In genomic region chr9:109120204-109120789, GRCh38 we compare ENCODE assay signal across 9 cellular contexts. TPM values are rescaled to one million over a fixed set of nuclear protein-coding genes. Genes with fewer than 3 reads are reported as not detected.
DNase-seq lines count a peak whose midpoint lies in the region; ATAC-seq and TF ChIP-seq lines count a peak whose summit lies in the region.
"Had no signal": no experiment of that assay in that cellular context is flagged by ENCODE, and none has a peak within 500 bp of the region (broad histone marks: within the 10 kb centered on the region; RNA-seq: fewer than 3 reads in every experiment).

No MANE protein-coding gene starts in this region.

- no peak for TF ChIP-seq CTCF in PC-9 (conservative IDR thresholded peaks at IDR 0.05)
- no peak for TF ChIP-seq CTCF in endodermal cell (conservative IDR thresholded peaks at IDR 0.05)
- TF ChIP-seq CTCF in retinal pigment epithelial cell (conservative IDR thresholded peaks at IDR 0.05; ENCODE audit: low read depth, low read length): no peak
- peak in 1 of 11 experiments; percentile 22 for TF ChIP-seq CTCF in spleen (IDR thresholded peaks at IDR 0.05 in 8 of 11, conservative IDR thresholded peaks at IDR 0.05 in 3 of 11)

- no peak overlapping the region for H3K9ac ChIP-seq in endodermal cell (ENCODE audit: extremely low read depth, low read length, poor library complexity, severe bottlenecking)

- peaks cover 37% of the 10 kb centered on the region for H3K4me1 Mint-ChIP-seq in endodermal cell

- TF ChIP-seq POLR2A in spleen (IDR thresholded peaks at IDR 0.05): no peak

- peak; percentile 2 for DNase-seq in NCI-H2227 (lab: John Stamatoyannopoulos, UW; ENCODE audit: unreplicated experiment)
- no peak for DNase-seq in NCI-H2227 treated with DMSO at 0.1 percent for 48 hours (lab: John Stamatoyannopoulos, UW)
- DNase-seq in PC-9: no peak
- DNase-seq in endodermal cell: peak; percentile 42
- DNase-seq in retinal pigment epithelial cell (ENCODE audit: low read depth): no peak
- DNase-seq in spleen: no peak
- DNase-seq in C1 segment of cervical spinal cord (lab: John Stamatoyannopoulos, UW): no peak

- H3K4me2 ChIP-seq in PC-9: peak overlapping the region; percentile 77

- no peaks in the 10 kb centered on the region for H3K9me3 ChIP-seq in PC-9 (ENCODE audit: insufficient read depth, low read depth)
- H3K9me3 ChIP-seq in endodermal cell (ENCODE audit: control insufficient read depth, low read length): no peaks in the 10 kb centered on the region
- H3K9me3 ChIP-seq in spleen: no peaks in the 10 kb centered on the region
- H3K9me3 ChIP-seq: right atrium auricular region had no signal

- peaks cover 9% of the 10 kb centered on the region for H3K36me3 Mint-ChIP-seq in endodermal cell (ENCODE audit: low read depth)

- H3K27ac Mint-ChIP-seq in endodermal cell: no peak overlapping the region

- H4K20me1 ChIP-seq in PC-9 (ENCODE audit: insufficient read depth): peaks cover 20% of the 10 kb centered on the region

- intact Hi-C loops in PC-9 (cut with micrococcal nuclease; ENCODE audit: unreplicated experiment) (no loop called here), spleen (cut with DNase I; ENCODE audit: low total_unique reads) (no loop called here)

- no peaks in the 10 kb centered on the region; the same call in 1 of the 2 replicates for H3K9me2 ChIP-seq in PC-9 (ENCODE audit: insufficient read depth)

- POLR2A ChIA-PET in PC-9 (lab: Charles Lee; ENCODE audit: unreplicated experiment): interaction anchor here (0.6 to 0.9 kb wide), 5 partner anchors 9 to 350 kb away, joined by 6 to 9 read pairs (median 7); no protein-coding TSS in a partner anchor

- BruUV-seq in PC-9 (replicated peaks; lab: Mats Ljungman, UMichigan): TSS peak; percentile 84

- peaks cover 35% of the 10 kb centered on the region for H3K4me1 ChIP-seq in PC-9 (replicated peaks; ENCODE audit: insufficient read depth)
- peaks cover 13% of the 10 kb centered on the region for H3K4me1 ChIP-seq in endodermal cell (ENCODE audit: control insufficient read depth, insufficient read depth, low read length)
- peaks cover 19 to 49% (median 44%) of the 10 kb centered on the region in 6 donors for H3K4me1 ChIP-seq in spleen

- H3K27me3 ChIP-seq in PC-9 (ENCODE audit: insufficient read depth, low read depth): no peaks in the 10 kb centered on the region
- no peaks in the 10 kb centered on the region for H3K27me3 ChIP-seq in endodermal cell (ENCODE audit: control insufficient read depth, insufficient read depth, low read length, poor library complexity, severe bottlenecking)
- H3K27me3 ChIP-seq in spleen (replicated peaks in 1 of 7): no peaks in the 10 kb centered on the region
- H3K27me3 ChIP-seq: right atrium auricular region had no signal

- peak overlapping the region; percentile 80 for H2AFZ ChIP-seq in PC-9

- CTCF ChIA-PET in PC-9 (lab: Charles Lee): interaction anchor here (0.6 kb wide), 2 partner anchors 115 to 148 kb away, joined by 3 read pairs; no protein-coding TSS in a partner anchor

- H3K4me3 ChIP-seq in PC-9: peak overlapping the region; percentile 81
- peak overlapping the region; percentile 95 for H3K4me3 ChIP-seq in endodermal cell (ENCODE audit: low read length)
- H3K4me3 ChIP-seq in retinal pigment epithelial cell (ENCODE audit: low read length): peak overlapping the region; percentile 21
- H3K4me3 ChIP-seq in spleen: peak overlapping the region in 4 of 8 donors; percentile 90 to 99 (median 94)

- peaks cover 9% of the 10 kb centered on the region for H3K27me3 Mint-ChIP-seq in endodermal cell (ENCODE audit: insufficient read depth)

- peaks cover 45% of the 10 kb centered on the region for H3K79me2 ChIP-seq in PC-9 (ENCODE audit: low read depth)

- H3K9me3 Mint-ChIP-seq in endodermal cell: no peaks in the 10 kb centered on the region

- H3K27ac ChIP-seq in PC-9 (no peak overlapping the region), endodermal cell (ENCODE audit: low read depth, low read length) (no peak overlapping the region), spleen (peak overlapping the region in 2 of 8 donors; percentile 92 to 96)

- peak overlapping the region; percentile 91 for H3K4me3 Mint-ChIP-seq in endodermal cell

- H3K36me3 ChIP-seq in PC-9 (ENCODE audit: low read depth): 0 out of 2 replicates have a peak, but pooled peaks cover 4% of the 10 kb centered on the region
- H3K36me3 ChIP-seq in endodermal cell (ENCODE audit: control insufficient read depth, insufficient read depth, low read length): no peaks in the 10 kb centered on the region
- no peaks in the 10 kb centered on the region for H3K36me3 ChIP-seq in spleen
- H3K36me3 ChIP-seq: right atrium auricular region had no signal

- H3F3A ChIP-seq in PC-9 (ENCODE audit: insufficient read depth, low read depth): peaks cover 7% of the 10 kb centered on the region; the same call in 1 of the 2 replicates

- ATAC-seq in HG03442 (IDR thresholded peaks at IDR 0.05; ENCODE audit: unreplicated experiment): no peak

- WGBS in endodermal cell (ENCODE audit: insufficient coverage in 1 of 2, insufficient read length in 1 of 2), 2 experiments: 38 to 58% methylated on average over 8 to 13 of the region's 13 CpGs
- 36 to 41% (median 39%) methylated on average over 13 of the region's 13 CpGs for WGBS in spleen, 5 donors

RNA-seq across cellular contexts. Expression of gene TMEM245, which starts 0.6 kb away (rescaled TPM):
- total RNA-seq in PC-9 (2021) (58.7 and 60.3 TPM in 2 replicates), endodermal cell (10 to 100 TPM; 42.8 to 55.0 TPM), spleen (10 to 100 TPM; 24.7 to 71.6 (median 44.1) TPM)
- polyA plus RNA-seq in endodermal cell (2013, experiment 1 of 2): 45.8 TPM
- polyA plus RNA-seq in endodermal cell (2013, experiment 2 of 2): 43.2 TPM
- polyA plus RNA-seq in spleen: 1 to 10 TPM; 3.2 to 6.7 (median 5.0) TPM

RNA-seq across cellular contexts. Expression of gene FRRS1L, which starts 46.8 kb away (rescaled TPM):
- not detected in 2 replicates for total RNA-seq in PC-9 (2021)
- 1 to 10 TPM; 1.5 to 1.8 TPM for total RNA-seq in endodermal cell
- 2.1 TPM for polyA plus RNA-seq in endodermal cell (2013, experiment 1 of 2)
- 2.0 TPM for polyA plus RNA-seq in endodermal cell (2013, experiment 2 of 2)
- total RNA-seq in spleen: not detected
- polyA plus RNA-seq in spleen: under 1 TPM in 2 of 3 donors, not detected in 1; under 0.01 to 0.03 TPM

Comparison
In these comparisons a context has a peak if more than half of its experiments do, and no peak if none do; other contexts are left out.
1. DNase-seq: peak in NCI-H2227 (single experiment) and endodermal cell (single experiment); none in NCI-H2227 treated with DMSO at 0.1 percent for 48 hours (single experiment), PC-9 (0 of 2), retinal pigment epithelial cell (single experiment), spleen (single experiment) and C1 segment of cervical spinal cord (0 of 14).